Comparison of ENCODE assay signal across 12 cellular contexts in the genomic region with DNA sequence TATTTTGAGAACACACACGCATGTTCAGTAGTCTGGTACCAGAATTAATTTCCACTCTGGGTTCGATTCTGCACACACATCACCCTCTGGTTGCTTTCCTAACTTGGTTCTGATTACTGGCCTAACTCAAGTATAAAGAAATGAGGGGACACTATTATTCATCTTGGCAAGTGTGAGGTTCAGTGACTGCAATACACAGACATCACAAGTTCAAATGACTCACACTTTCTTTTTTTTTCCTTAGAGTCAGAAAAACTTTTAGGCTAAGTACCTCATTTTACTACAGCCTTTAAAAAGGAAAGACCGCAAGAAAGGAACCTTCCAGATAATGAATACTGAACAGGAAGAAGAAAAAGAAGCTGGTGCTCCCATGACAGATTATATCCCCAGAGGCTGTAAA. TPM values are rescaled to one million over a fixed set of nuclear protein-coding genes. Genes with fewer than 3 reads are reported as not detected.
A peak's percentile ranks its signal among the peaks of the same experiment; 100 is the strongest.
DNase-seq lines count a peak whose midpoint lies in the region; ATAC-seq, FAIRE-seq and TF ChIP-seq lines count a peak whose summit lies in the region.
"Had no signal": no experiment of that assay in that cellular context is flagged by ENCODE, and none has a peak within 500 bp of the region (broad histone marks: within the 10 kb centered on the region; RNA-seq: fewer than 3 reads in every experiment).

No MANE protein-coding gene starts in this region.

- H3K9me3 ChIP-seq in keratinocyte (ENCODE audit: control insufficient read depth, low read depth, low read length) (no peaks in the 10 kb centered on the region), thoracic aorta (no peaks in the 10 kb centered on the region)
- H3K9me3 ChIP-seq: BLaER1 had no signal

- no peaks in the 10 kb centered on the region for H3K79me2 ChIP-seq in keratinocyte (ENCODE audit: control insufficient read depth, insufficient read depth, low read length)

- H3K36me3 Mint-ChIP-seq in activated CD8-positive, alpha-beta memory T cell treated with anti-CD3 and anti-CD28 coated beads, Interleukin-2, amount 10 ng/mL, durations not matched to agents 7 days and 5 days = peaks cover 26% of the 10 kb centered on the region

- H3K27me3 ChIP-seq in keratinocyte (ENCODE audit: control insufficient read depth, extremely low read depth, insufficient read depth, low read length) (no peaks in the 10 kb centered on the region), thoracic aorta (replicated peaks; ENCODE audit: insufficient read depth) (no peaks in the 10 kb centered on the region)
- H3K27me3 ChIP-seq: BLaER1 had no signal

- H4K20me1 ChIP-seq in keratinocyte (ENCODE audit: control insufficient read depth, extremely low read depth, insufficient read depth, low read length) = no peaks in the 10 kb centered on the region
- H4K20me1 ChIP-seq: BLaER1 had no signal

- peaks cover 16 to 60% of the 10 kb centered on the region in 2 experiments for H3K36me3 ChIP-seq in keratinocyte (ENCODE audit: control insufficient read depth in 2 of 2, extremely low read depth in 1 of 2, insufficient read depth in 2 of 2, low read length in 2 of 2)
- H3K36me3 ChIP-seq in thoracic aorta = no peaks in the 10 kb centered on the region
- H3K36me3 ChIP-seq: BLaER1 had no signal

- TF ChIP-seq CTCF in keratinocyte (optimal IDR thresholded peaks at IDR 0.05 in 1 of 3, IDR thresholded peaks at IDR 0.05 in 1 of 3, conservative IDR thresholded peaks at IDR 0.05 in 1 of 3; ENCODE audit: extremely low read depth in 1 of 3, insufficient read depth in 2 of 3, low read length in 3 of 3) (no peak), thoracic aorta (IDR thresholded peaks at IDR 0.05) (no peak)

- H2AFZ ChIP-seq in keratinocyte (ENCODE audit: control insufficient read depth, low read length) = no peak overlapping the region

- H3K9ac ChIP-seq in keratinocyte (ENCODE audit: control insufficient read depth, extremely low read depth, insufficient read depth, low read length) = peak overlapping the region; percentile 70
- H3K9ac ChIP-seq: BLaER1 had no signal

- CTCF ChIA-PET in activated CD8-positive, alpha-beta memory T cell treated with anti-CD3 and anti-CD28 coated beads, Interleukin-2, amount 10 ng/mL, durations not matched to agents 7 days and 5 days (lab: Charles Lee) = interaction anchor here (1.3 to 2.7 kb wide), 3 partner anchors 323 to 360 kb away, joined by 3 to 9 read pairs (median 8); no protein-coding TSS in a partner anchor

- no peak for FAIRE-seq in keratinocyte (lab: Jason Lieb, UNC)
- FAIRE-seq: HTR-8/SVneo had no signal

- peak overlapping the region; percentile 23 for H3K27ac Mint-ChIP-seq in activated CD8-positive, alpha-beta memory T cell treated with anti-CD3 and anti-CD28 coated beads, Interleukin-2, amount 10 ng/mL, durations not matched to agents 7 days and 5 days

- no peaks in the 10 kb centered on the region for H3K9me3 Mint-ChIP-seq in activated CD8-positive, alpha-beta memory T cell treated with anti-CD3 and anti-CD28 coated beads, Interleukin-2, amount 10 ng/mL, durations not matched to agents 7 days and 5 days (ENCODE audit: low read depth)

- DNase-seq in activated CD8-positive, alpha-beta memory T cell treated with anti-CD3 and anti-CD28 coated beads, Interleukin-2, amount 10 ng/mL, durations not matched to agents 7 days and 5 days = no peak
- DNase-seq in activated CD8-positive, alpha-beta memory T cell treated with anti-CD3 and anti-CD28 coated beads, Interleukin-2, amount 50 U/mL, for 4 hours = no peak
- DNase-seq in amniotic stem cell (lab: John Stamatoyannopoulos, UW) = peak; percentile 53
- DNase-seq in keratinocyte (ENCODE audit: low read depth, low spot score) = peak; percentile 13
- no peak for DNase-seq in thoracic aorta (ENCODE audit: low spot score)
- no peak for DNase-seq in SIG-M5 (lab: John Stamatoyannopoulos, UW)
- DNase-seq in GM19238 (ENCODE audit: insufficient read length, low spot score) = no peak
- DNase-seq: central memory CD4-positive, alpha-beta T cell; nucleus accumbens had no signal

- no peak for ATAC-seq in activated CD8-positive, alpha-beta memory T cell treated with anti-CD3 and anti-CD28 coated beads, Interleukin-2, amount 10 ng/mL, durations not matched to agents 7 days and 5 days
- peak; percentile 90 for ATAC-seq in thoracic aorta (ENCODE audit: insufficient number of reproducible peaks, low FRiP score, low read depth)
- no peak for ATAC-seq in GM21723 (IDR thresholded peaks at IDR 0.05; ENCODE audit: unreplicated experiment)

- H3K9me1 ChIP-seq in keratinocyte (ENCODE audit: control insufficient read depth, extremely low read depth, insufficient read depth, low read length) = peaks cover 3% of the 10 kb centered on the region

- H3K4me3 ChIP-seq in keratinocyte (ENCODE audit: control insufficient read depth in 2 of 3, extremely low read depth in 1 of 3, insufficient read depth in 2 of 3, low read depth in 1 of 3, low read length in 3 of 3) = no peak overlapping the region
- H3K4me3 ChIP-seq in thoracic aorta = peak overlapping the region; percentile 37
- H3K4me3 ChIP-seq: BLaER1 had no signal

- H3K4me1 Mint-ChIP-seq in activated CD8-positive, alpha-beta memory T cell treated with anti-CD3 and anti-CD28 coated beads, Interleukin-2, amount 10 ng/mL, durations not matched to agents 7 days and 5 days = peaks cover 41% of the 10 kb centered on the region

- no peaks in the 10 kb centered on the region for H3K27me3 Mint-ChIP-seq in activated CD8-positive, alpha-beta memory T cell treated with anti-CD3 and anti-CD28 coated beads, Interleukin-2, amount 10 ng/mL, durations not matched to agents 7 days and 5 days

- no peak overlapping the region for H3K4me3 Mint-ChIP-seq in activated CD8-positive, alpha-beta memory T cell treated with anti-CD3 and anti-CD28 coated beads, Interleukin-2, amount 10 ng/mL, durations not matched to agents 7 days and 5 days

- H3K27ac ChIP-seq in keratinocyte (ENCODE audit: control insufficient read depth, insufficient read depth, low read length) (peak overlapping the region; percentile 91), thoracic aorta (peak overlapping the region; percentile 96 to 98)
- H3K27ac ChIP-seq: BLaER1 had no signal

- H3K4me1 ChIP-seq in keratinocyte (ENCODE audit: control insufficient read depth, extremely low read depth, insufficient read depth, low read length) = peaks cover 72% of the 10 kb centered on the region
- H3K4me1 ChIP-seq in thoracic aorta (ENCODE audit: control insufficient read depth in 1 of 2, low read depth in 2 of 2) = peaks cover 45 to 59% of the 10 kb centered on the region in 2 donors

- H3K4me2 ChIP-seq in keratinocyte (ENCODE audit: control insufficient read depth, extremely low read depth, insufficient read depth, low read depth, low read length) = peak overlapping the region; percentile 17
- H3K4me2 ChIP-seq: BLaER1 had no signal

- dilution Hi-C loops in keratinocyte (cut with MboI; ENCODE audit: extremely low pct_ligation_motif_present, low sequenced_read_pairs) = no loop called here

RNA-seq across cellular contexts. Expression of a gene that starts 37.3 kb away (rescaled TPM):
- not detected for total RNA-seq in activated CD8-positive, alpha-beta memory T cell treated with anti-CD3 and anti-CD28 coated beads, Interleukin-2, amount 10 ng/mL, durations not matched to agents 7 days and 5 days
- not detected in 3 replicates for polyA plus RNA-seq in keratinocyte
- polyA plus RNA-seq in keratinocyte (2011; ENCODE audit: low read depth) = not detected
- not detected in 2 replicates for polyA plus RNA-seq in keratinocyte (2011; cell fraction: cytosol; rRNA removed)
- not detected in 2 replicates for polyA plus RNA-seq in keratinocyte (2011; cell fraction: nucleus; rRNA removed)
- 0.68 TPM in 1 of 2 replicates, not detected in the other for polyA plus RNA-seq in keratinocyte (2012; ENCODE audit: low replicate concordance)
- polyA minus RNA-seq in keratinocyte = not detected in 3 replicates
- polyA minus RNA-seq in keratinocyte (2011; cell fraction: cytosol; rRNA and poly(A)+ RNA removed) = not detected
- polyA minus RNA-seq in keratinocyte (2011; cell fraction: nucleus; rRNA and poly(A)+ RNA removed) = not detected in 2 replicates
- total RNA-seq in thoracic aorta = not detected

Comparison
In these comparisons a context has a peak if more than half of its experiments do, and no peak if none do; other contexts are left out.
1. DNase-seq: peak in amniotic stem cell (single experiment) and keratinocyte (single experiment); none in activated CD8-positive, alpha-beta memory T cell treated with anti-CD3 and anti-CD28 coated beads, Interleukin-2, amount 10 ng/mL, durations not matched to agents 7 days and 5 days (single experiment), activated CD8-positive, alpha-beta memory T cell treated with anti-CD3 and anti-CD28 coated beads, Interleukin-2, amount 50 U/mL, for 4 hours (single experiment), thoracic aorta (single experiment), SIG-M5 (single experiment) and GM19238 (single experiment).